In genomic region chr19:10380311-10381102, GRCh38 we compare ENCODE assay signal across 8 cellular contexts. TPM values are rescaled to one million over a fixed set of nuclear protein-coding genes. Genes with fewer than 3 reads are reported as not detected.
A peak's percentile ranks its signal among the peaks of the same experiment; 100 is the strongest.
DNase-seq lines count a peak whose midpoint lies in the region; ATAC-seq lines count a peak whose summit lies in the region.

Gene TYK2 (minus strand): TSS chr19:10380572. CDS start chr19:10378406, 2,166 bp downstream.

- no peaks in the 10 kb centered on the region for H3K27me3 Mint-ChIP-seq in natural killer cell treated with Interleukin-12 subunit alpha and Interleukin-12 subunit beta and Interleukin-15 and Interleukin-18, amount 100 ng/mL, for 72 hours

- no peaks in the 10 kb centered on the region; the same call in 1 of the 2 replicates for H3K36me3 ChIP-seq in H7 (replicated peaks; ENCODE audit: control insufficient read depth, insufficient read depth, low read length)

- no peaks in the 10 kb centered on the region for H3K27me3 ChIP-seq in H7 (ENCODE audit: control insufficient read depth, insufficient read depth, low read length)

- peak within 1 kb of the TSS; percentile 93 to 99 for H3K27ac Mint-ChIP-seq in natural killer cell treated with Interleukin-12 subunit alpha and Interleukin-12 subunit beta and Interleukin-15 and Interleukin-18, amount 100 ng/mL, for 72 hours

- peak within 1 kb of the TSS; percentile 96 for H3K4me3 ChIP-seq in H7 (ENCODE audit: insufficient read depth, low read depth, low read length)

- peaks cover 22 to 27% of the 10 kb centered on the region in 2 donors for H3K4me1 Mint-ChIP-seq in natural killer cell treated with Interleukin-12 subunit alpha and Interleukin-12 subunit beta and Interleukin-15 and Interleukin-18, amount 100 ng/mL, for 72 hours (ENCODE audit: low read depth in 2 of 2)

- H3K9me3 Mint-ChIP-seq in natural killer cell treated with Interleukin-12 subunit alpha and Interleukin-12 subunit beta and Interleukin-15 and Interleukin-18, amount 100 ng/mL, for 72 hours = no peaks in the 10 kb centered on the region

- DNase-seq in ELF-1 (ENCODE audit: low read depth, low spot score) (peak; percentile 100), H7 (peak; percentile 100), M059J (ENCODE audit: low read depth) (peak; percentile 99), SHP77 (lab: John Stamatoyannopoulos, UW) (peak; percentile 96 to 98), fibroblast of peridontal ligament (ENCODE audit: extremely low read depth) (peak; percentile 98)
- peak; percentile 92 for DNase-seq in activated effector memory CD4-positive, alpha-beta T cell treated with Interleukin-2 at 50 U/mL for 16 hours
- peak; percentile 99 for DNase-seq in natural killer cell treated with Interleukin-12 subunit alpha and Interleukin-12 subunit beta and Interleukin-15 and Interleukin-18, amount 100 ng/mL, for 72 hours (ENCODE audit: low spot score)
- DNase-seq in stimulated activated naive CD8-positive, alpha-beta T cell treated with anti-CD3 and anti-CD28 coated beads, Interleukin-15, Interleukin-2, amounts not matched to agents 100 U/mL and 50 U/mL, for 24 hours = peak; percentile 97

- H3K36me3 Mint-ChIP-seq in natural killer cell treated with Interleukin-12 subunit alpha and Interleukin-12 subunit beta and Interleukin-15 and Interleukin-18, amount 100 ng/mL, for 72 hours = peaks cover 5% of the 10 kb centered on the region

- ATAC-seq in natural killer cell treated with Interleukin-12 subunit alpha and Interleukin-12 subunit beta and Interleukin-15 and Interleukin-18, amount 100 ng/mL, for 72 hours = peak; percentile 96 to 97
- peak; percentile 99 for ATAC-seq in stimulated activated naive CD8-positive, alpha-beta T cell treated with anti-CD3 and anti-CD28 coated beads, Interleukin-15, Interleukin-2, amounts not matched to agents 100 U/mL and 50 U/mL, for 24 hours

- H3K4me3 Mint-ChIP-seq in natural killer cell treated with Interleukin-12 subunit alpha and Interleukin-12 subunit beta and Interleukin-15 and Interleukin-18, amount 100 ng/mL, for 72 hours = peak within 1 kb of the TSS; percentile 97

RNA-seq across cellular contexts. Expression of gene TYK2, which starts in this region (rescaled TPM):
- 48.0 and 48.3 TPM in 2 replicates for total RNA-seq in H7 (2014; rRNA removed; shearing (Covaris generic))
- total RNA-seq in M059J (2014; rRNA removed; shearing (Covaris generic)) = 88.7 and 89.3 TPM in 2 replicates
- 100 to 1,000 TPM; 310 to 453 TPM for total RNA-seq in natural killer cell treated with Interleukin-12 subunit alpha and Interleukin-12 subunit beta and Interleukin-15 and Interleukin-18, amount 100 ng/mL, for 72 hours

Comparison
In these comparisons a context has a peak if more than half of its experiments do, and no peak if none do; other contexts are left out.
1. Peak in every context shown above with its lines: DNase-seq, ATAC-seq and H3K4me3 ChIP-seq.